Comparison of ENCODE assay signal across 1 cellular context in the genomic region with DNA sequence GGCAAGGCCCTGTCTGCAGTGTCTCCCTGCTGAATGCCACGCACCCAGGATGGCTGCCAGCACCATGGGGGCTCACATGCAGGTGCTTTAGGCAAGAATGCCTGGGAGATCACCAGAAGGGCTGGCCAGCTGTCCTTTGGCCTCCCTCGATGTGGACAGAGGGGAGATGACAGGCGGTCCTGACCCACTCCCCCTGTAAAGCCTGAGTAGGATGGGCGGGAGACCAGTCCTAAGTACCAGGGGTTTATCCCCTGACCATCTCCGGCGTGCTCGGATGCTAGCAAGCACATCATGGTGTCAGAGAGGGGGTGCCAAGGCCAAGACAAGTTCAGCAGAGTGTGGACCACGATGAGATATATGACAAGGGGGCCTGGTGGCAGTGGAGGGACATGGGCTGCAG.
TF ChIP-seq lines count a peak whose summit lies in the region.

No MANE protein-coding gene starts in this region.

TF ChIP-seq in WTC11, 78 proteins besides CTCF, POLR2A, EP300 and RAD21:
- TF ChIP-seq SMAD4 (CRISPR knock-in tag; IDR thresholded peaks at IDR 0.05) (no peak), ELF4 (CRISPR knock-in tag; IDR thresholded peaks at IDR 0.05; ENCODE audit: low read depth) (no peak), EMX1 (CRISPR knock-in tag; IDR thresholded peaks at IDR 0.05) (no peak), RELA (CRISPR knock-in tag; IDR thresholded peaks at IDR 0.05; ENCODE audit: borderline replicate concordance) (no peak), ZBTB21 (CRISPR knock-in tag; IDR thresholded peaks at IDR 0.05; ENCODE audit: borderline replicate concordance) (no peak), SMAD3 (CRISPR knock-in tag; IDR thresholded peaks at IDR 0.05; ENCODE audit: borderline replicate concordance) (no peak)
- TF ChIP-seq, protein P1, sequence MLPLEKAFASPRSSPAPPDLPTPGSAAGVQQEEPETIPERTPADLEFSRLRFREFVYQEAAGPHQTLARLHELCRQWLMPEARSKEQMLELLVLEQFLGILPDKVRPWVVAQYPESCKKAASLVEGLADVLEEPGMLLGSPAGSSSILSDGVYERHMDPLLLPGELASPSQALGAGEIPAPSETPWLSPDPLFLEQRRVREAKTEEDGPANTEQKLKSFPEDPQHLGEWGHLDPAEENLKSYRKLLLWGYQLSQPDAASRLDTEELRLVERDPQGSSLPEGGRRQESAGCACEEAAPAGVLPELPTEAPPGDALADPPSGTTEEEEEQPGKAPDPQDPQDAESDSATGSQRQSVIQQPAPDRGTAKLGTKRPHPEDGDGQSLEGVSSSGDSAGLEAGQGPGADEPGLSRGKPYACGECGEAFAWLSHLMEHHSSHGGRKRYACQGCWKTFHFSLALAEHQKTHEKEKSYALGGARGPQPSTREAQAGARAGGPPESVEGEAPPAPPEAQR (CRISPR knock-in tag; IDR thresholded peaks at IDR 0.05), result no peak
TF ChIP-seq in WTC11: peak in this region for 0.
